ENCODE assay signal across 8 cellular contexts in the genomic region with DNA sequence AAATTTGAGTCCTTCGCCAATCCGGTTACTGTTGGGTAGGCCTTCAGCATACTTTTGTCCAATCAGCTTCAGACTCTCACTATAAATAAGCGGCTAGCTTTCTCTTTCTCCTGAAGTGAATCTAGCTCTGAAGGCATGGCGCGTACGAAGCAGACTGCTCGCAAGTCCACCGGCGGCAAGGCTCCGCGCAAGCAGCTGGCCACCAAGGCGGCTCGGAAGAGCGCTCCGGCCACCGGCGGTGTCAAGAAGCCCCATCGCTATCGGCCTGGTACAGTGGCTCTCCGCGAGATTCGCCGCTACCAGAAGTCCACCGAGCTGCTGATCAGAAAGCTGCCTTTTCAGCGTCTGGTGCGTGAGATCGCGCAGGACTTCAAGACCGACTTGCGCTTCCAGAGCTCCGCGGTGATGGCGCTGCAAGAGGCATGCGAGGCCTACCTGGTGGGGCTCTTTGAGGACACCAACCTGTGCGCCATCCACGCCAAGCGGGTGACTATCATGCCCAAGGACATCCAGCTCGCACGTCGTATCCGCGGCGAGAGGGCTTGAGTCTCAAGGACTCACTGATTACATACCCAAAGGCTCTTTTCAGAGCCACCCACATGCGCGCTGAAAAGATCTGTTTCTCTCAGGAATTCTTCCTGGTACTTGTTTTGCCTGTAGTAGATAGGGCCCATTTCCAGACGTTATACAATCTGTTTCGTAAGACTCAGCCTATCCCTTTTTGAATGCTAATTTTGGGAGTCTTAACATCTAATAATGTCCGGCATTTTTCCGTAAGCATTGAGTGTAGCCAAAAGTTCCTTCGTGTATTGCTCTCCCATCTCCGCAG.
DNase-seq lines count a peak whose midpoint lies in the region; ATAC-seq and TF ChIP-seq lines count a peak whose summit lies in the region.

No MANE protein-coding gene starts in this region.

- peaks cover 71% of the 10 kb centered on the region for H3K27me3 Mint-ChIP-seq in GM23338 (ENCODE audit: insufficient read depth, low read depth, poor library complexity)
- H3K27me3 Mint-ChIP-seq in type B pancreatic cell = no peaks in the 10 kb centered on the region

- H3K27me3 ChIP-seq in DOHH2 (ENCODE audit: control insufficient read depth, low read length) = no peaks in the 10 kb centered on the region
- H3K27me3 ChIP-seq in GM23338 (ENCODE audit: insufficient read depth) = no peaks in the 10 kb centered on the region
- H3K27me3 ChIP-seq in RWPE2 (ENCODE audit: insufficient read depth, poor library complexity, severe bottlenecking) = no peaks in the 10 kb centered on the region
- H3K27me3 ChIP-seq in gastroesophageal sphincter = peaks cover 33% of the 10 kb centered on the region
- H3K27me3 ChIP-seq in neuron (ENCODE audit: insufficient read depth, low read length) = no peaks in the 10 kb centered on the region

- H3K9me3 ChIP-seq in DOHH2 (ENCODE audit: control insufficient read depth, insufficient read depth, low read length) (no peaks in the 10 kb centered on the region), RWPE2 (ENCODE audit: severe bottlenecking) (no peaks in the 10 kb centered on the region), gastroesophageal sphincter (no peaks in the 10 kb centered on the region), neuron (ENCODE audit: low read length) (no peaks in the 10 kb centered on the region)

- peak overlapping the region; percentile 98 for H3K4me3 Mint-ChIP-seq in GM23338
- H3K4me3 Mint-ChIP-seq in type B pancreatic cell = peak overlapping the region; percentile 98

- H4K20me1 ChIP-seq in DOHH2 (ENCODE audit: control insufficient read depth, insufficient read depth, low read depth, low read length) (no peaks in the 10 kb centered on the region), GM23338 (replicated peaks; ENCODE audit: insufficient read depth) (no peaks in the 10 kb centered on the region)

- H3K36me3 Mint-ChIP-seq in GM23338 (ENCODE audit: low read depth) (peaks cover 6% of the 10 kb centered on the region; the same call in 2 of the 3 replicates), type B pancreatic cell (no peaks in the 10 kb centered on the region)

- H3K27ac ChIP-seq in DOHH2 (ENCODE audit: low read depth, low read length) (peak overlapping the region; percentile 85), GM23338 (ENCODE audit: low read depth) (peak overlapping the region; percentile 85), RWPE2 (ENCODE audit: poor library complexity, severe bottlenecking) (peak overlapping the region; percentile 91), gastroesophageal sphincter (peak overlapping the region; percentile 68 to 95 (median 86))

- H3K4me1 ChIP-seq in DOHH2 (ENCODE audit: control insufficient read depth, low read length) (peaks cover 77% of the 10 kb centered on the region), GM23338 (ENCODE audit: insufficient read depth) (peaks cover 12% of the 10 kb centered on the region), RWPE2 (ENCODE audit: insufficient read depth, poor library complexity, severe bottlenecking) (peaks cover 14% of the 10 kb centered on the region), gastroesophageal sphincter (peaks cover 0 to 36% (median 5%) of the 10 kb centered on the region in 3 donors), neuron (ENCODE audit: insufficient read depth, low read length) (peaks cover 36% of the 10 kb centered on the region)

- ATAC-seq in GM23338 (peak; percentile 18), RWPE2 (ENCODE audit: low read depth) (peak; percentile 43), gastroesophageal sphincter (peak; percentile 78)

- peak; percentile 23 for TF ChIP-seq CTCF in DOHH2 (IDR thresholded peaks at IDR 0.05; ENCODE audit: low read depth, low read length, poor library complexity, severe bottlenecking)
- no peak for TF ChIP-seq CTCF in GM23338 (conservative IDR thresholded peaks at IDR 0.05; ENCODE audit: low read depth in 2 of 2)
- peak; percentile 29; the same call in 1 of the 2 replicates for TF ChIP-seq CTCF in LNCaP clone FGC (IDR thresholded peaks at IDR 0.05; ENCODE audit: control insufficient read depth, extremely low read depth, insufficient read depth)
- no peak for TF ChIP-seq CTCF in RWPE2 (IDR thresholded peaks at IDR 0.05; ENCODE audit: poor library complexity, severe bottlenecking)
- no peak for TF ChIP-seq CTCF in gastroesophageal sphincter (IDR thresholded peaks at IDR 0.05)
- no peak for TF ChIP-seq CTCF in type B pancreatic cell (conservative IDR thresholded peaks at IDR 0.05)

- H3F3A ChIP-seq in DOHH2 (ENCODE audit: control insufficient read depth, insufficient read depth) (peaks cover 65% of the 10 kb centered on the region), GM23338 (replicated peaks; ENCODE audit: low read depth) (0 out of 2 replicates have a peak, but pooled peaks cover 3% of the 10 kb centered on the region)

- H3K9me3 Mint-ChIP-seq in GM23338 (peaks cover 7% of the 10 kb centered on the region; the same call in 1 of the 3 replicates), type B pancreatic cell (no peaks in the 10 kb centered on the region)

- peak; percentile 94 for TF ChIP-seq POLR2A in gastroesophageal sphincter (IDR thresholded peaks at IDR 0.05)

- H3K9me2 ChIP-seq in DOHH2 (replicated peaks; ENCODE audit: control insufficient read depth, low read length) (no peaks in the 10 kb centered on the region), GM23338 (ENCODE audit: insufficient read depth) (no peaks in the 10 kb centered on the region)

- TF ChIP-seq EP300 in gastroesophageal sphincter (IDR thresholded peaks at IDR 0.05) = no peak

- H2AFZ ChIP-seq in GM23338 (no peak overlapping the region), neuron (ENCODE audit: low read depth, low read length) (no peak overlapping the region)

- DNase-seq in GM23338 (ENCODE audit: low spot score) (peak; percentile 94), LNCaP clone FGC (ENCODE audit: low read depth) (peak; percentile 97), RWPE2 (ENCODE audit: low spot score) (peak; percentile 69), type B pancreatic cell (ENCODE audit: extremely low spot score, unreplicated experiment) (no peak)
- peak; percentile 64 for DNase-seq in activated naive CD4-positive, alpha-beta T cell treated with Interleukin-2 at 50 U/mL for 16 hours

- peaks cover 10% of the 10 kb centered on the region for H3K36me3 ChIP-seq in DOHH2 (ENCODE audit: control insufficient read depth, low read length)
- no peaks in the 10 kb centered on the region for H3K36me3 ChIP-seq in GM23338 (ENCODE audit: insufficient read depth)
- H3K36me3 ChIP-seq in RWPE2 (ENCODE audit: low read depth) = no peaks in the 10 kb centered on the region
- no peaks in the 10 kb centered on the region for H3K36me3 ChIP-seq in gastroesophageal sphincter
- H3K36me3 ChIP-seq in neuron (ENCODE audit: insufficient read depth, low read length) = no peaks in the 10 kb centered on the region

- H3K27ac Mint-ChIP-seq in GM23338 (peak overlapping the region; percentile 99), type B pancreatic cell (peak overlapping the region; percentile 99)

- H3K4me2 ChIP-seq in DOHH2 (ENCODE audit: low read length) (peak overlapping the region; percentile 78), GM23338 (peak overlapping the region; percentile 72)

- 1 to 4% methylated on average over 8 to 16 of the region's 51 CpGs for WGBS in gastroesophageal sphincter (ENCODE audit: low coverage in 1 of 2), 2 donors

- H3K4me3 ChIP-seq in DOHH2 (ENCODE audit: low read length) (peak overlapping the region; percentile 94), GM23338 (peak overlapping the region; percentile 81), LNCaP clone FGC (ENCODE audit: low read depth, low read length) (peak overlapping the region; percentile 75), RWPE2 (ENCODE audit: severe bottlenecking) (peak overlapping the region; percentile 55), gastroesophageal sphincter (peak overlapping the region; percentile 62 to 68), neuron (ENCODE audit: low read length) (peak overlapping the region; percentile 74)

- H3K79me2 ChIP-seq in DOHH2 (ENCODE audit: control insufficient read depth, low read length) = no peaks in the 10 kb centered on the region
- H3K79me2 ChIP-seq in GM23338 (replicated peaks; ENCODE audit: insufficient read depth) = peaks cover 8% of the 10 kb centered on the region; the same call in 1 of the 2 replicates

- H3K4me1 Mint-ChIP-seq in GM23338 = peaks cover 31% of the 10 kb centered on the region; the same call in 2 of the 3 replicates
- H3K4me1 Mint-ChIP-seq in type B pancreatic cell (ENCODE audit: unreplicated experiment) = peaks cover 37% of the 10 kb centered on the region

TF ChIP-seq in GM23338, 12 proteins besides CTCF, POLR2A, EP300 and RAD21:
- TF ChIP-seq POLR2AphosphoS5 (IDR thresholded peaks at IDR 0.05; ENCODE audit: low read depth) (peak; percentile 98), ZNF114 (CRISPR knock-in tag; IDR thresholded peaks at IDR 0.05) (no peak), CREB1 (CRISPR knock-in tag; IDR thresholded peaks at IDR 0.05; ENCODE audit: low read depth) (peak; percentile 11; the same call in 1 of the 2 replicates)
- TF ChIP-seq, protein P1, sequence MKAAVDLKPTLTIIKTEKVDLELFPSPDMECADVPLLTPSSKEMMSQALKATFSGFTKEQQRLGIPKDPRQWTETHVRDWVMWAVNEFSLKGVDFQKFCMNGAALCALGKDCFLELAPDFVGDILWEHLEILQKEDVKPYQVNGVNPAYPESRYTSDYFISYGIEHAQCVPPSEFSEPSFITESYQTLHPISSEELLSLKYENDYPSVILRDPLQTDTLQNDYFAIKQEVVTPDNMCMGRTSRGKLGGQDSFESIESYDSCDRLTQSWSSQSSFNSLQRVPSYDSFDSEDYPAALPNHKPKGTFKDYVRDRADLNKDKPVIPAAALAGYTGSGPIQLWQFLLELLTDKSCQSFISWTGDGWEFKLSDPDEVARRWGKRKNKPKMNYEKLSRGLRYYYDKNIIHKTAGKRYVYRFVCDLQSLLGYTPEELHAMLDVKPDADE (IDR thresholded peaks at IDR 0.05) = peak; percentile 57; the same call in 1 of the 2 replicates

Comparison
In these comparisons a context has a peak if more than half of its experiments do, and no peak if none do; other contexts are left out.
1. CTCF ChIP-seq: peak in DOHH2 (single experiment) and LNCaP clone FGC (single experiment); none in GM23338 (0 of 2), RWPE2 (single experiment), gastroesophageal sphincter (0 of 4) and type B pancreatic cell (single experiment).
2. ATAC-seq: peak in every context shown above with its lines; median percentile 78 in gastroesophageal sphincter; 43 in RWPE2; 18 in GM23338.
3. Peak in every context shown above with its lines, with median percentiles within 50 percentile points of each other: H3K27ac ChIP-seq and H3K4me3 ChIP-seq.